Comparison of ENCODE assay signal across 18 cellular contexts in genomic region chr2:181957668-181958067, GRCh38. TPM values are rescaled to one million over a fixed set of nuclear protein-coding genes. Genes with fewer than 3 reads are reported as not detected.
"Had no signal": no experiment of that assay in that cellular context is flagged by ENCODE, and none has a peak within 500 bp of the region (broad histone marks: within the 10 kb centered on the region; RNA-seq: fewer than 3 reads in every experiment).

No MANE protein-coding gene starts in this region.

- ATAC-seq: activated CD8-positive, alpha-beta T cell treated with anti-CD3 and anti-CD28 coated beads for 36 hours; esophagus mucosa; right lobe of liver; T-helper 17 cell had no signal

- H3K9me3 Mint-ChIP-seq: activated B cell treated with CpG ODN at 0.5 μM for 24 hours; activated CD8-positive, alpha-beta T cell treated with anti-CD3 and anti-CD28 coated beads for 36 hours; activated naive CD4-positive, alpha-beta T cell treated with anti-CD3 and anti-CD28 coated beads, Interleukin-2, amount 50 U/mL, for 24 hours; nephron progenitor cell had no signal

- H3K9me3 ChIP-seq: adrenal gland, prostate gland, right lobe of liver, thoracic aorta had no signal

- H3K36me3 ChIP-seq: adrenal gland, prostate gland, right lobe of liver, thoracic aorta had no signal

- DNase-seq: activated B cell treated with CpG ODN at 0.5 μM for 24 hours; activated CD4-positive, alpha-beta T cell treated with anti-CD3 and anti-CD28 coated beads for 48 hours; activated CD8-positive, alpha-beta memory T cell treated with anti-CD3 and anti-CD28 coated beads, Interleukin-2, amount 50 U/mL, for 4 hours; activated CD8-positive, alpha-beta T cell treated with anti-CD3 and anti-CD28 coated beads for 36 hours; activated effector memory CD4-positive, alpha-beta T cell treated with anti-CD3 and anti-CD28 coated beads, Interleukin-2, amount 50 U/mL, for 16 hours; activated T-cell treated with anti-CD3 and anti-CD28 coated beads, Interleukin-2, amount 50 U/mL, for 48 hours; adrenal gland; caudate nucleus; foreskin fibroblast; glutamatergic neuron; mesenchymal stem cell; nephron progenitor cell; right lobe of liver; T-helper 17 cell had no signal

- H3K27ac Mint-ChIP-seq: activated B cell treated with CpG ODN at 0.5 μM for 24 hours; activated CD8-positive, alpha-beta T cell treated with anti-CD3 and anti-CD28 coated beads for 36 hours; activated naive CD4-positive, alpha-beta T cell treated with anti-CD3 and anti-CD28 coated beads, Interleukin-2, amount 50 U/mL, for 24 hours; nephron progenitor cell; T-helper 17 cell had no signal

- H3K4me3 ChIP-seq: adrenal gland, prostate gland, right lobe of liver, thoracic aorta had no signal

- H3K27ac ChIP-seq: adrenal gland, prostate gland, right lobe of liver, thoracic aorta had no signal

- H3K27me3 ChIP-seq: adrenal gland, right lobe of liver had no signal

- H3K4me3 Mint-ChIP-seq: activated B cell treated with CpG ODN at 0.5 μM for 24 hours; activated CD8-positive, alpha-beta T cell treated with anti-CD3 and anti-CD28 coated beads for 36 hours; activated naive CD4-positive, alpha-beta T cell treated with anti-CD3 and anti-CD28 coated beads, Interleukin-2, amount 50 U/mL, for 24 hours; nephron progenitor cell; T-helper 17 cell had no signal

- H3K4me1 ChIP-seq: adrenal gland, prostate gland had no signal

RNA-seq across cellular contexts. Expression of gene PPP1R1C, which starts 28.0 kb away (rescaled TPM):
- total RNA-seq: activated B cell treated with CpG ODN at 0.5 μM for 24 hours; activated CD8-positive, alpha-beta T cell treated with anti-CD3 and anti-CD28 coated beads for 36 hours; T-helper 17 cell; thoracic aorta had no signal
